Comparison of ENCODE assay signal across 23 cellular contexts in genomic region chr12:50772470-50772869, GRCh38. TPM values are rescaled to one million over a fixed set of nuclear protein-coding genes. Genes with fewer than 3 reads are reported as not detected.
DNase-seq lines count a peak whose midpoint lies in the region; ATAC-seq and TF ChIP-seq lines count a peak whose summit lies in the region.
"Had no signal": no experiment of that assay in that cellular context is flagged by ENCODE, and none has a peak within 500 bp of the region (broad histone marks: within the 10 kb centered on the region; RNA-seq: fewer than 3 reads in every experiment).

No MANE protein-coding gene starts in this region.

- intact Hi-C loops in MCF 10A (cut with micrococcal nuclease) (no loop called here), mammary epithelial cell (cut with micrococcal nuclease) (no loop called here), psoas muscle (cut with DNase I) (loop anchor here in 1 of 2 donors (5.0 kb wide), 1 partner anchor 35 kb away; no protein-coding TSS in a partner anchor)

- peaks cover 39% of the 10 kb centered on the region for H3K36me3 Mint-ChIP-seq in MCF 10A (ENCODE audit: insufficient read depth, unreplicated experiment)

- H3K27me3 Mint-ChIP-seq in MCF 10A (ENCODE audit: insufficient read depth, unreplicated experiment) = no peaks in the 10 kb centered on the region
- H3K27me3 Mint-ChIP-seq: CD4-positive, alpha-beta T cell; CD8-positive, alpha-beta memory T cell had no signal

- H3K9ac ChIP-seq in mammary epithelial cell (ENCODE audit: insufficient read depth, low read length) = no peak overlapping the region
- H3K9ac ChIP-seq: BLaER1 treated with 17β-estradiol and CSF1 and Interleukin-3, amounts not matched to agents 10 nM and 100 nM; GM23248 had no signal

- peaks cover 24% of the 10 kb centered on the region for H3K4me1 Mint-ChIP-seq in MCF 10A (ENCODE audit: insufficient read depth, unreplicated experiment)
- H3K4me1 Mint-ChIP-seq: CD14-positive monocyte had no signal

- dilution Hi-C loops in mammary epithelial cell (cut with HindIII; ENCODE audit: low sequenced_read_pairs) = no loop called here

- H3K4me1 ChIP-seq in mammary epithelial cell (ENCODE audit: insufficient read depth, low read length) = no peaks in the 10 kb centered on the region
- peaks cover 20% of the 10 kb centered on the region for H3K4me1 ChIP-seq in RWPE2 (ENCODE audit: insufficient read depth, poor library complexity, severe bottlenecking)
- peaks cover 24% of the 10 kb centered on the region for H3K4me1 ChIP-seq in psoas muscle

- peaks cover 74% of the 10 kb centered on the region for H3K79me2 ChIP-seq in mammary epithelial cell (ENCODE audit: insufficient read depth, low read length)

- H3K36me3 ChIP-seq in mammary epithelial cell (ENCODE audit: insufficient read depth, low read length) (peaks cover 3% of the 10 kb centered on the region), RWPE2 (ENCODE audit: low read depth) (peaks cover 6% of the 10 kb centered on the region), psoas muscle (ENCODE audit: insufficient read depth in 1 of 2, low read depth in 1 of 2) (peaks cover 0 to 7% of the 10 kb centered on the region in 2 donors)

- H4K20me1 ChIP-seq in mammary epithelial cell (ENCODE audit: insufficient read depth, low read length) = no peaks in the 10 kb centered on the region

- 100% methylated on average over 5 of the region's 5 CpGs for WGBS in mammary epithelial cell (ENCODE audit: low coverage, missing lambda C conversion rate)
- WGBS in psoas muscle, 3 donors = 48 to 80% (median 55%) methylated on average over 5 of the region's 5 CpGs

- TF ChIP-seq CTCF in MCF 10A (IDR thresholded peaks at IDR 0.05; ENCODE audit: unreplicated experiment) (no peak), mammary epithelial cell (conservative IDR thresholded peaks at IDR 0.05 in 1 of 2, IDR thresholded peaks at IDR 0.05 in 1 of 2; ENCODE audit: extremely low read depth in 1 of 2, insufficient read depth in 1 of 2, low read depth in 1 of 2, low read length in 2 of 2) (no peak), RWPE2 (IDR thresholded peaks at IDR 0.05; ENCODE audit: poor library complexity, severe bottlenecking) (no peak), psoas muscle (IDR thresholded peaks at IDR 0.05) (no peak)

- H3K27me3 ChIP-seq in mammary epithelial cell (ENCODE audit: insufficient read depth, low read length) = no peaks in the 10 kb centered on the region
- no peaks in the 10 kb centered on the region for H3K27me3 ChIP-seq in RWPE2 (ENCODE audit: insufficient read depth, poor library complexity, severe bottlenecking)
- no peaks in the 10 kb centered on the region for H3K27me3 ChIP-seq in psoas muscle (ENCODE audit: insufficient read depth in 3 of 3, low read length in 2 of 3)
- H3K27me3 ChIP-seq: BE2C; BLaER1 treated with 17β-estradiol and CSF1 and Interleukin-3, amounts not matched to agents 10 nM and 100 nM had no signal

- H3K9me3 ChIP-seq in mammary epithelial cell (replicated peaks; ENCODE audit: insufficient read depth, low read length) (no peaks in the 10 kb centered on the region), RWPE2 (ENCODE audit: severe bottlenecking) (no peaks in the 10 kb centered on the region), psoas muscle (no peaks in the 10 kb centered on the region)
- H3K9me3 ChIP-seq: A549, BE2C had no signal

- peak overlapping the region; percentile 87 for H3K27ac Mint-ChIP-seq in MCF 10A (ENCODE audit: low read depth, unreplicated experiment)
- H3K27ac Mint-ChIP-seq: CD4-positive, alpha-beta T cell had no signal

- H3K4me2 ChIP-seq in mammary epithelial cell (ENCODE audit: insufficient read depth, low read depth, low read length) = no peak overlapping the region
- H3K4me2 ChIP-seq: A549; BLaER1 treated with 17β-estradiol and CSF1 and Interleukin-3, amounts not matched to agents 10 nM and 100 nM had no signal

- CTCF ChIA-PET in MCF 10A (lab: Yijun Ruan, JAX) (interaction anchor here (0.6 to 0.7 kb wide), 2 partner anchors 27 to 268 kb away, joined by 3 read pairs; no protein-coding TSS in a partner anchor), mammary epithelial cell (lab: Charles Lee; ENCODE audit: low non-redundant PET) (no interaction called here)

- H3K4me3 ChIP-seq in mammary epithelial cell (replicated peaks in 1 of 3; ENCODE audit: insufficient read depth in 1 of 3, low read depth in 2 of 3, low read length in 3 of 3) (no peak overlapping the region), RWPE2 (ENCODE audit: severe bottlenecking) (no peak overlapping the region), psoas muscle (no peak overlapping the region)
- H3K4me3 ChIP-seq: A549; BLaER1 treated with 17β-estradiol and CSF1 and Interleukin-3, amounts not matched to agents 10 nM and 100 nM; GM23248 had no signal

- H3K9me3 Mint-ChIP-seq in MCF 10A (ENCODE audit: unreplicated experiment) = no peaks in the 10 kb centered on the region
- H3K9me3 Mint-ChIP-seq: CD14-positive monocyte; CD4-positive, alpha-beta T cell; CD8-positive, alpha-beta memory T cell had no signal

- DNase-seq in MCF 10A (ENCODE audit: unreplicated experiment) = no peak
- DNase-seq in mammary epithelial cell = no peak
- DNase-seq in RWPE2 (ENCODE audit: low spot score) = no peak
- DNase-seq in psoas muscle = no peak
- no peak for DNase-seq in SIG-M5 (lab: John Stamatoyannopoulos, UW)
- no peak for DNase-seq in putamen (ENCODE audit: low spot score)
- DNase-seq in foreskin melanocyte = no peak
- DNase-seq: 8988T; ACHN; AML-193; BE2C; CD4-positive, alpha-beta T cell; CD8-positive, alpha-beta memory T cell; DMS 273 treated with DMSO at 0.1 percent for 48 hours; DMS79; EL; GF-D8; GM23248; H7; HCEC 1CT had no signal

- BruUV-seq in MCF 10A (replicated peaks; lab: Mats Ljungman, UMichigan) = no TSS peak
- no TSS peak for BruUV-seq in mammary epithelial cell (replicated peaks; lab: Mats Ljungman, UMichigan)

- in situ Hi-C loops in mammary epithelial cell (cut with MboI; ENCODE audit: low sequenced_read_pairs in 2 of 2) = no loop called here

- POLR2A ChIA-PET in MCF 10A (lab: Yijun Ruan, JAX) = interaction anchor here (0.9 to 7.3 kb wide), 6 partner anchors 9 to 256 kb away, joined by 3 to 169 read pairs (median 11); partner anchors contain the start of gene ATF1

- ATAC-seq in RWPE2 (ENCODE audit: low read depth) (no peak), psoas muscle (peak in 3 of 4 donors; percentile 15 to 66 (median 40))
- ATAC-seq: A549 had no signal

- H3K27ac ChIP-seq in mammary epithelial cell (ENCODE audit: insufficient read depth, low read depth, low read length) (no peak overlapping the region), RWPE2 (ENCODE audit: poor library complexity, severe bottlenecking) (peak overlapping the region; percentile 72), psoas muscle (no peak overlapping the region)
- H3K27ac ChIP-seq: A549; BLaER1 treated with 17β-estradiol and CSF1 and Interleukin-3, amounts not matched to agents 10 nM and 100 nM; GM23248 had no signal

- H3K4me3 Mint-ChIP-seq in MCF 10A (ENCODE audit: unreplicated experiment) = no peak overlapping the region
- H3K4me3 Mint-ChIP-seq: CD14-positive monocyte; CD4-positive, alpha-beta T cell; CD8-positive, alpha-beta memory T cell had no signal

- H2AFZ ChIP-seq in mammary epithelial cell (ENCODE audit: low read depth, low read length) = no peak overlapping the region
- H2AFZ ChIP-seq: GM23248 had no signal

RNA-seq across cellular contexts. Expression of gene ATF1, which starts 8.6 kb away (rescaled TPM):
- total RNA-seq in MCF 10A (2022) = 73.1 and 87.2 TPM in 2 replicates
- 10 to 100 TPM; 20.3 to 33.8 TPM for total RNA-seq in mammary epithelial cell
- 29.7 TPM for polyA plus RNA-seq in mammary epithelial cell
- polyA minus RNA-seq in mammary epithelial cell = 41.6 TPM
- total RNA-seq in psoas muscle = 10 to 100 TPM; 41.3 to 72.5 (median 49.3) TPM
- 10 to 100 TPM; 20.8 to 34.8 (median 26.4) TPM for polyA plus RNA-seq in psoas muscle
